Comparison of ENCODE assay signal across 1 cellular context in genomic region chr3:128650096-128651050, GRCh38.
TF ChIP-seq lines count a peak whose summit lies in the region.

RPN1 (minus strand) TSS chr3:128650818; CDS start chr3:128650800, 18 bp downstream.

TF ChIP-seq in K562, 482 proteins besides CTCF, POLR2A, EP300 and RAD21 (continued from another document and continues in another):
- peak; percentile 71; the same call in 1 of the 2 replicates for TF ChIP-seq TFAP4 (CRISPR knock-in tag; IDR thresholded peaks at IDR 0.05; ENCODE audit: borderline replicate concordance)
- TF ChIP-seq ZNF511 (CRISPR knock-in tag; IDR thresholded peaks at IDR 0.05), result peak; percentile 59; the same call in 1 of the 2 replicates
- TF ChIP-seq ATF2 (CRISPR knock-in tag; IDR thresholded peaks at IDR 0.05), result no peak
- TF ChIP-seq POLR2B (IDR thresholded peaks at IDR 0.05; ENCODE audit: low read depth, partially characterized antibody), result peak; percentile 77
- TF ChIP-seq GABPA (tag; conservative IDR thresholded peaks at IDR 0.05; ENCODE audit: low read depth), result no peak
- no peak for TF ChIP-seq ZNF695 (CRISPR knock-in tag; IDR thresholded peaks at IDR 0.05)
- peak; percentile 88 for TF ChIP-seq SUPT5H (IDR thresholded peaks at IDR 0.05)
- TF ChIP-seq CEBPG (CRISPR knock-in tag; IDR thresholded peaks at IDR 0.05), result 0 out of 2 replicates have a peak, but pooled peaks have one; percentile 46
- TF ChIP-seq CEBPG (tag; conservative IDR thresholded peaks at IDR 0.05 in 1 of 2, IDR thresholded peaks at IDR 0.05 in 1 of 2), result no peak
- TF ChIP-seq RFX1 (IDR thresholded peaks at IDR 0.05), result peak; percentile 95
- no peak for TF ChIP-seq BCOR (IDR thresholded peaks at IDR 0.05)
- TF ChIP-seq TBL1XR1 (IDR thresholded peaks at IDR 0.05; ENCODE audit: low read length in 2 of 2), result 0 out of 4 replicates have a peak, but pooled peaks of 1 of the 2 experiments have one; percentile 12
- TF ChIP-seq MAFK (IDR thresholded peaks at IDR 0.05; ENCODE audit: low read length), result no peak
- no peak for TF ChIP-seq SMAD1 (IDR thresholded peaks at IDR 0.05; ENCODE audit: low read depth, low read length, partially characterized antibody)
- 0 out of 4 replicates have a peak, but pooled peaks of 1 of the 2 experiments have one; percentile 10 for TF ChIP-seq ETV6 (IDR thresholded peaks at IDR 0.05; ENCODE audit: borderline replicate concordance in 1 of 2, low read depth in 2 of 2, low read length in 1 of 2)
- TF ChIP-seq ETV6 (CRISPR knock-in tag; IDR thresholded peaks at IDR 0.05; ENCODE audit: borderline replicate concordance), result no peak
- peak; percentile 53; the same call in 1 of the 2 replicates for TF ChIP-seq TAF7 (tag; IDR thresholded peaks at IDR 0.05)
- no peak for TF ChIP-seq PTRF (tag; IDR thresholded peaks at IDR 0.05)
- peak in 1 of 2 experiments; percentile 41 for TF ChIP-seq E2F6 (IDR thresholded peaks at IDR 0.05; ENCODE audit: borderline replicate concordance in 1 of 2, extremely low read depth in 1 of 2, insufficient read depth in 1 of 2, insufficient read length in 1 of 2, low read depth in 1 of 2, low read length in 1 of 2, poor library complexity in 1 of 2, severe bottlenecking in 1 of 2)
- TF ChIP-seq NEUROD1 (IDR thresholded peaks at IDR 0.05; ENCODE audit: borderline replicate concordance, low read depth, low read length, partially characterized antibody), result peak; percentile 75
- no peak for TF ChIP-seq MEF2D (tag; conservative IDR thresholded peaks at IDR 0.05; ENCODE audit: low read depth)
- peak; percentile 37 for TF ChIP-seq PRPF4 (IDR thresholded peaks at IDR 0.05; ENCODE audit: insufficient read depth, low read depth, low read length, poor library complexity, severe bottlenecking)
- 0 out of 2 replicates have a peak, but pooled peaks have one; percentile 35 for TF ChIP-seq GABPB1 (CRISPR knock-in tag; IDR thresholded peaks at IDR 0.05)
- TF ChIP-seq ZBTB7A (IDR thresholded peaks at IDR 0.05; ENCODE audit: borderline replicate concordance, control insufficient read depth, low read depth, low read length), result peak; percentile 25; the same call in 1 of the 2 replicates
- TF ChIP-seq MXI1 (IDR thresholded peaks at IDR 0.05; ENCODE audit: low read depth, low read length), result peak; percentile 65; the same call in 1 of the 2 replicates
- peak; percentile 70 for TF ChIP-seq HCFC1 (IDR thresholded peaks at IDR 0.05; ENCODE audit: low read depth, low read length)
- TF ChIP-seq SAFB (IDR thresholded peaks at IDR 0.05; ENCODE audit: borderline replicate concordance, low read depth, low read length), result 0 out of 2 replicates have a peak, but pooled peaks have one; percentile 48
- TF ChIP-seq JUNB (CRISPR knock-in tag; conservative IDR thresholded peaks at IDR 0.05), result no peak
- peak; percentile 32; the same call in 1 of the 2 replicates for TF ChIP-seq THAP12 (CRISPR knock-in tag; IDR thresholded peaks at IDR 0.05)
- TF ChIP-seq E2F1 (CRISPR knock-in tag; IDR thresholded peaks at IDR 0.05), result peak; percentile 29; the same call in 1 of the 2 replicates
- TF ChIP-seq MTA1 (IDR thresholded peaks at IDR 0.05; ENCODE audit: borderline replicate concordance), result peak; percentile 94
- peak; percentile 84 for TF ChIP-seq POLR2AphosphoS5 (IDR thresholded peaks at IDR 0.05; ENCODE audit: control insufficient read depth, insufficient read depth, low read depth, low read length)
- peak; percentile 22 for TF ChIP-seq CCNT2 (IDR thresholded peaks at IDR 0.05; ENCODE audit: borderline replicate concordance, extremely low read depth, insufficient read length, low read depth, low read length)
- no peak for TF ChIP-seq ZNF507 (tag; conservative IDR thresholded peaks at IDR 0.05)
- TF ChIP-seq HNRNPL (IDR thresholded peaks at IDR 0.05; ENCODE audit: low read depth, low read length), result peak; percentile 43; the same call in 1 of the 2 replicates
- no peak for TF ChIP-seq ZNF232 (CRISPR knock-in tag; IDR thresholded peaks at IDR 0.05)
- peak; percentile 73; the same call in 1 of the 2 replicates for TF ChIP-seq BMI1 (IDR thresholded peaks at IDR 0.05; ENCODE audit: low read length)
- TF ChIP-seq ZBTB9 (CRISPR knock-in tag; IDR thresholded peaks at IDR 0.05), result 0 out of 2 replicates have a peak, but pooled peaks have one; percentile 40
- peak; percentile 78 for TF ChIP-seq USF1 (CRISPR knock-in tag; IDR thresholded peaks at IDR 0.05)
- TF ChIP-seq SAP30 (IDR thresholded peaks at IDR 0.05; ENCODE audit: borderline replicate concordance, insufficient read depth, low read depth, low read length, poor library complexity, severe bottlenecking), result peak; percentile 66
- TF ChIP-seq CSDE1 (IDR thresholded peaks at IDR 0.05), result peak in 1 of 2 experiments; percentile 86; a peak in 2 of 4 replicates
- TF ChIP-seq NFIC (IDR thresholded peaks at IDR 0.05), result peak; percentile 65
- TF ChIP-seq ZNF766 (CRISPR knock-in tag; conservative IDR thresholded peaks at IDR 0.05), result no peak
- TF ChIP-seq STAG1 (CRISPR knock-in tag; IDR thresholded peaks at IDR 0.05; ENCODE audit: borderline replicate concordance), result peak; percentile 30; the same call in 1 of the 2 replicates
- no peak for TF ChIP-seq ZBTB8A (IDR thresholded peaks at IDR 0.05; ENCODE audit: partially characterized antibody)
- TF ChIP-seq TAF1 (IDR thresholded peaks at IDR 0.05; ENCODE audit: control insufficient read depth, extremely low read depth, insufficient read depth, low read length, severe bottlenecking), result peak; percentile 91
- TF ChIP-seq RBM25 (IDR thresholded peaks at IDR 0.05; ENCODE audit: low read depth, low read length, severe bottlenecking), result peak; percentile 21
- TF ChIP-seq ZFX (CRISPR knock-in tag; IDR thresholded peaks at IDR 0.05), result peak; percentile 92
- TF ChIP-seq GTF2A2 (tag; IDR thresholded peaks at IDR 0.05), result no peak
- peak; percentile 74 for TF ChIP-seq ATF1 (CRISPR knock-in tag; IDR thresholded peaks at IDR 0.05)
- TF ChIP-seq ATF1 (tag; IDR thresholded peaks at IDR 0.05), result peak; percentile 93
- peak; percentile 71 for TF ChIP-seq TBP (optimal IDR thresholded peaks at IDR 0.05; ENCODE audit: low read depth, low read length)
- peak; percentile 49; the same call in 1 of the 2 replicates for TF ChIP-seq MBD2 (IDR thresholded peaks at IDR 0.05; ENCODE audit: borderline replicate concordance, low read depth)
- TF ChIP-seq TSC22D4 (tag; IDR thresholded peaks at IDR 0.05), result no peak
- no peak for TF ChIP-seq ARNT (IDR thresholded peaks at IDR 0.05)
- TF ChIP-seq TAF9B (IDR thresholded peaks at IDR 0.05; ENCODE audit: partially characterized antibody), result peak; percentile 65
- peak; percentile 60 to 63 for TF ChIP-seq NRF1 (conservative IDR thresholded peaks at IDR 0.05 in 1 of 2, IDR thresholded peaks at IDR 0.05 in 1 of 2)
- peak in 1 of 2 experiments; percentile 91 for TF ChIP-seq NCOA2 (IDR thresholded peaks at IDR 0.05; ENCODE audit: partially characterized antibody in 2 of 2)
- no peak for TF ChIP-seq ZNF316 (IDR thresholded peaks at IDR 0.05)
- TF ChIP-seq CHD2 (IDR thresholded peaks at IDR 0.05; ENCODE audit: low read depth, low read length), result no peak
- TF ChIP-seq ZNF551 (CRISPR knock-in tag; IDR thresholded peaks at IDR 0.05), result no peak
- TF ChIP-seq KAT7 (CRISPR knock-in tag; IDR thresholded peaks at IDR 0.05; ENCODE audit: borderline replicate concordance), result peak; percentile 62; the same call in 1 of the 2 replicates
